Comparison of ENCODE assay signal across 8 cellular contexts in the genomic region with DNA sequence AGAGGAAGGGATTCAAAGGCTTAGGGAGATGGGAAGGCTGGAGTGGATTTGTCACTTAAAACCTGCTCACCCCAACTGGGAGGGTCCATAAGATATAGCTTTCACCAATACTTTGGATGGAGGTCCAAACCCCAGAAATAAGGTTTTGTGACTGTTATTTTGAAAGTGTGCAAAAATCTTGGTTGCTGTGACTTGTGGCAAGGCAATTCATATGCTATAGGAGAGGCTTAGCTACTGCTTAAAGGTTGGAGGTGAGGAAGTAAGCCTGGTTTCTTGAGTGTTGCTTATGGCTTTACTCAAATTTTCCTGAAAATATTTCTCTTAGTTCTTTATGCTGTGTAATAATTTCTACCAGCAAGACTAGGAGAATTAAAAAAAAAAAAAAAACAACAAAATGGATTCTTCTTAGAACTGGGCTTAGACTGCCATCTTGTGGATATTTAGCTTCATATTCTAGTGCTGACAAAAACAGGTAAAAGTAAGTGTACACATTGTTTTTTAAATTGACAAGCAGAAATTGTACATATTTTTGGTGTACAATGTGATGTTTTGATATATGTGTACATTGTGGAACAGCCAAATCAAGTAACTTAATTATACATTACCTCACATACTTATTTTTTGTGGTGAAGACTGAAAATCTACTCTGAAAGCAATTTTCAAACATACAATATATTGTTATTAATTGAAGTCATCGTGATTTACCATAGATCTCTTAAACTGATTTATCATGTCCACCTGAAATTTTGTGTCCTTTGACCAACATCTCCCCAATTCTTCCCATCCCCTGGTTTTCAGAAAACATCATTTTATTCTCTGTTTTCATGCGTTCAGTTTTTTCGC. TPM values are rescaled to one million over a fixed set of nuclear protein-coding genes. Genes with fewer than 3 reads are reported as not detected.
DNase-seq lines count a peak whose midpoint lies in the region; ATAC-seq and TF ChIP-seq lines count a peak whose summit lies in the region.

No MANE protein-coding gene starts in this region.

- peaks cover 19% of the 10 kb centered on the region for H3K27me3 Mint-ChIP-seq in T-helper 17 cell

- DNase-seq in Right ventricle myocardium superior (no peak), cardiac septum (ENCODE audit: low spot score) (no peak), NCI-H128 (lab: John Stamatoyannopoulos, UW; ENCODE audit: unreplicated experiment) (peak; percentile 34), T-helper 17 cell (no peak), fibroblast of villous mesenchyme (ENCODE audit: low read depth) (peak; percentile 81), renal cortical epithelial cell (ENCODE audit: low read depth) (peak; percentile 81)

- intact Hi-C loops in Right ventricle myocardium superior (cut with DNase I), result loop anchor here (10.0 kb wide), 1 partner anchor 271 kb away; no protein-coding TSS in a partner anchor
- intact Hi-C loops in cardiac septum (cut with DNase I), result loop anchor here (1.0 kb wide), 1 partner anchor 150 kb away; no protein-coding TSS in a partner anchor

- H3K4me3 Mint-ChIP-seq in T-helper 17 cell, result no peak overlapping the region

- no peaks in the 10 kb centered on the region for H3K9me3 ChIP-seq in T-helper 17 cell (ENCODE audit: control insufficient read depth, low read length, poor library complexity, severe bottlenecking)

- peak overlapping the region; percentile 79 for H3K27ac Mint-ChIP-seq in T-helper 17 cell

- peaks cover 24% of the 10 kb centered on the region for H3K4me1 Mint-ChIP-seq in T-helper 17 cell

- ATAC-seq in Right ventricle myocardium superior (ENCODE audit: poor library complexity), result peak; percentile 68
- peak; percentile 65 for ATAC-seq in T-helper 17 cell
- no peak for ATAC-seq in HG03159 (IDR thresholded peaks at IDR 0.05; ENCODE audit: unreplicated experiment)
- ATAC-seq in GM21360 (IDR thresholded peaks at IDR 0.05; ENCODE audit: unreplicated experiment), result no peak

- H3K36me3 Mint-ChIP-seq in T-helper 17 cell (ENCODE audit: low read depth), result peaks cover 5% of the 10 kb centered on the region

- no peak overlapping the region for H3K4me3 ChIP-seq in fibroblast of villous mesenchyme (ENCODE audit: low read depth, low read length)

- peak; percentile 54 for TF ChIP-seq CTCF in fibroblast of villous mesenchyme (IDR thresholded peaks at IDR 0.05; ENCODE audit: insufficient read depth, low read depth, low read length)

RNA-seq across cellular contexts. Expression of gene PDE6H, which starts 23.0 kb away (rescaled TPM):
- not detected for total RNA-seq in Right ventricle myocardium superior
- not detected for total RNA-seq in cardiac septum
- total RNA-seq in T-helper 17 cell, result not detected
- not detected in 2 replicates for total RNA-seq in fibroblast of villous mesenchyme
- total RNA-seq in renal cortical epithelial cell, result not detected in 2 replicates

RNA-seq across cellular contexts. Expression of gene ARHGDIB, which starts 34.4 kb away (rescaled TPM):
- total RNA-seq in Right ventricle myocardium superior (49.9 TPM), cardiac septum (45.1 TPM), T-helper 17 cell (100 to 1,000 TPM; 895 to 936 TPM), fibroblast of villous mesenchyme (17.3 and 30.6 TPM in 2 replicates), renal cortical epithelial cell (3.0 and 14.6 TPM in 2 replicates)

RNA-seq across cellular contexts. Expression of gene ERP27, which starts 57.5 kb away (rescaled TPM):
- total RNA-seq in Right ventricle myocardium superior (0.24 TPM), cardiac septum (0.11 TPM), T-helper 17 cell (10 to 100 TPM in 1 of 2 donors, 1 to 10 TPM in 1; 9.9 to 14.9 TPM), fibroblast of villous mesenchyme (not detected in 2 replicates), renal cortical epithelial cell (0.75 and 2.8 TPM in 2 replicates)

Comparison
In these comparisons a context has a peak if more than half of its experiments do, and no peak if none do; other contexts are left out.
1. ATAC-seq: peak in Right ventricle myocardium superior (single experiment) and T-helper 17 cell (single experiment); none in HG03159 (single experiment) and GM21360 (single experiment).
2. DNase-seq: peak in NCI-H128 (single experiment), fibroblast of villous mesenchyme (single experiment) and renal cortical epithelial cell (single experiment); none in Right ventricle myocardium superior (single experiment), cardiac septum (single experiment) and T-helper 17 cell (0 of 3).
3. RNA of gene ARHGDIB, which starts 34.4 kb away (total RNA-seq): 895 to 936 TPM in T-helper 17 cell; 49.9 TPM in Right ventricle myocardium superior (single experiment), 45.1 TPM in cardiac septum (single experiment), 17.3 to 30.6 TPM in fibroblast of villous mesenchyme and 3.0 to 14.6 TPM in renal cortical epithelial cell; every median in the first group is over 10 times any median in the second.